8 cellular contexts compared by ENCODE assay signal in the genomic region with DNA sequence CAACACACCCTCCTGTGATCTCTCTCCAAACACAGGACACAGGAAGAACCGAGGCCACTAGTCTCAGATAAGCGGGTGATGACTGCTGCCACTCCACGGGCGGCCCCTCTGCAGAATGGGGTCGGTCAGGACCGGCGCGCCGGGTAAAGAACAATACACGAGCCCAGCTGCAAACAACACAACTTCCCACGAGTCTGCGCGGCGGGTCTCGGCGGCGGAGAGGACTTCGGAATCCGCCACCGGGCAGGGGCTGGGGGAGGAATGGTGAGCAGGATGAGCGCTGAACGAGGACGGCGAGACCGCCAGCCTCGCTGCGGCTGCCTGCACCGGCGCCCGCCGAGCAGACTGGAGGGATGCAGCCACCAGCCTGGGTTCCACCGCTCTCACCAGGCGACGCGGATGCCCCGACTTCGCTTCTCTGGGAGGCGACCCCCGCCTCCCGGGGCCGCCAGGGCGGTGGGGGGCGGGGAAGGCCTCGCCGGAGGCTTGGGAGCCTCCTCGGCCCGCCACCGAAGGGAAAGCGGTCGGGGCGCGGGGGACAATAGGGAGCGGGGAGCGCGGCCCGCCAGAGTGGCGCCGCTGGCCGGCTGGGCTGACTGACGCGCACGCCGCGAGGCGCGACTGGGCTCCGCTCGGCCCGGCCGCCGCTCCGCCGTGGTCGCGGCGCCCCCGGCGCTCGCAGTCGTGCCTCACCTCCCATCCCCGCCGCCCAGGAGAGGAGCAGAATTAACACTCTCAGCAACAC. TPM values are rescaled to one million over a fixed set of nuclear protein-coding genes. Genes with fewer than 3 reads are reported as not detected.
DNase-seq lines count a peak whose midpoint lies in the region; ATAC-seq and TF ChIP-seq lines count a peak whose summit lies in the region.

No MANE protein-coding gene starts in this region.

- H3K27ac ChIP-seq in foreskin keratinocyte (peak overlapping the region; percentile 72), uterus (peak overlapping the region; percentile 93 to 97)

- in situ Hi-C loops in GM18951 (cut with MboI; ENCODE audit: low sequenced_read_pairs, unreplicated experiment), result no loop called here

- peak; percentile 25 for TF ChIP-seq POLR2A in GM18951 (IDR thresholded peaks at IDR 0.05; ENCODE audit: extremely low read depth, insufficient read depth, insufficient read length)
- TF ChIP-seq POLR2A in uterus (IDR thresholded peaks at IDR 0.05), result no peak

- intact Hi-C loops in uterus (cut with DNase I; ENCODE audit: low total_unique reads), result no loop called here

- DNase-seq in AG20443 (ENCODE audit: low spot score) (peak; percentile 61), foreskin keratinocyte (peak in 1 of 2 donors; percentile 41), uterus (peak; percentile 41)
- DNase-seq in activated effector memory CD4-positive, alpha-beta T cell treated with Interleukin-2 at 50 U/mL for 16 hours, result peak; percentile 26

- no peaks in the 10 kb centered on the region for H3K36me3 ChIP-seq in neuron (ENCODE audit: insufficient read depth, low read length)
- no peaks in the 10 kb centered on the region for H3K36me3 ChIP-seq in uterus

- H3K9me3 ChIP-seq in neuron (ENCODE audit: low read length) (no peaks in the 10 kb centered on the region), uterus (no peaks in the 10 kb centered on the region)

- TF ChIP-seq CTCF in foreskin keratinocyte (conservative IDR thresholded peaks at IDR 0.05) (no peak), uterus (IDR thresholded peaks at IDR 0.05) (peak in 1 of 4 experiments; percentile 3)

- peak overlapping the region; percentile 46 for H2AFZ ChIP-seq in neuron (ENCODE audit: low read depth, low read length)

- ATAC-seq in HG03135 (IDR thresholded peaks at IDR 0.05; ENCODE audit: unreplicated experiment) (peak; percentile 34), foreskin keratinocyte (peak; percentile 30)

- H3K4me1 ChIP-seq in foreskin keratinocyte, result peaks cover 16% of the 10 kb centered on the region
- peaks cover 19% of the 10 kb centered on the region for H3K4me1 ChIP-seq in neuron (ENCODE audit: insufficient read depth, low read length)
- no peaks in the 10 kb centered on the region for H3K4me1 ChIP-seq in uterus

- H3K4me3 ChIP-seq in neuron (ENCODE audit: low read length) (peak overlapping the region; percentile 92), uterus (peak overlapping the region; percentile 85 to 87)

- H3K27me3 ChIP-seq in foreskin keratinocyte (no peaks in the 10 kb centered on the region), neuron (ENCODE audit: insufficient read depth, low read length) (no peaks in the 10 kb centered on the region), uterus (no peaks in the 10 kb centered on the region)

TF ChIP-seq in PFSK-1, 5 proteins besides CTCF, POLR2A, EP300 and RAD21:
- TF ChIP-seq TAF1 (IDR thresholded peaks at IDR 0.05; ENCODE audit: borderline replicate concordance, insufficient read depth, low read length), result no peak
- peak; percentile 75 for TF ChIP-seq FOXP2 (optimal IDR thresholded peaks at IDR 0.05; ENCODE audit: borderline replicate concordance, extremely low read depth, extremely low read length, insufficient read depth)
- no peak for TF ChIP-seq POLR2AphosphoS5 (IDR thresholded peaks at IDR 0.05; ENCODE audit: low read depth, low read length)
- TF ChIP-seq REST (IDR thresholded peaks at IDR 0.05; ENCODE audit: insufficient read depth in 1 of 2, low read depth in 2 of 2, low read length in 2 of 2), result no peak

RNA-seq across cellular contexts. Expression of gene ADAM10, which starts 0.5 kb away (rescaled TPM):
- 65.6 TPM for polyA plus RNA-seq in PFSK-1 (2012; ENCODE audit: insufficient read length, low read depth)
- total RNA-seq in foreskin keratinocyte (162 and 166 TPM in 2 replicates), uterus (100 to 1,000 TPM in 2 of 4 donors, 10 to 100 TPM in 2; 41.8 to 208 (median 110) TPM)
- 15.5 and 18.6 TPM in 2 replicates for polyA plus RNA-seq in foreskin keratinocyte

RNA-seq across cellular contexts. Expression of gene MINDY2, which starts 22.1 kb away (rescaled TPM):
- 1.9 TPM for polyA plus RNA-seq in PFSK-1 (2012; ENCODE audit: insufficient read length, low read depth)
- total RNA-seq in foreskin keratinocyte, result 16.0 and 16.1 TPM in 2 replicates
- polyA plus RNA-seq in foreskin keratinocyte, result 2.2 and 2.6 TPM in 2 replicates
- total RNA-seq in uterus, result 10 to 100 TPM; 17.2 to 62.1 (median 27.7) TPM
